In the genomic region with DNA sequence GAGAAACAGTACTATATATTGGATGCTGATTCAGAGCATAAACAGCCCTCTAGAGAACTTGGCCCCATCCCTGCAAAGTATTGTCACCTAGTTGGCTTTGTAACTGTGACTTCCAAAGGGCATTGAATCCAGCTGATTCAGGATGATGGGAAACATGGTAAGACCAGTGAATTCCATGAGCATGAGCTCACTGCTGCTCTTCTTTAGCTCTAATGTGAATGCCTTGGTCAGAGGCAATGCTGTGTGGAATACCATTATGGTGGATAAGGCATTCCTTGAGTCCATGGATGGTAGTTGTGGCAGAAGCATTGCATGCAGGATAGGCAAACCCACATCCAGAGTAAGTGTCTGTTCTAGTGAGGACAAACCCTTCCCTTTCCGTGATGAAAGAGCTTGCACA, we compare ENCODE assay signal across 31 cellular contexts.
"Had no signal": no experiment of that assay in that cellular context is flagged by ENCODE, and none has a peak within 500 bp of the region (broad histone marks: within the 10 kb centered on the region; RNA-seq: fewer than 3 reads in every experiment).

No MANE protein-coding gene starts in this region.

- H3K4me3 Mint-ChIP-seq: activated CD8-positive, alpha-beta T cell treated with anti-CD3 and anti-CD28 coated beads for 36 hours; activated naive CD4-positive, alpha-beta T cell treated with anti-CD3 and anti-CD28 coated beads, Interleukin-2, amount 10 ng/mL, durations not matched to agents 7 days and 5 days; activated naive CD8-positive, alpha-beta T cell treated with anti-CD3 and anti-CD28 coated beads, Interleukin-2, amount 10 ng/mL, durations not matched to agents 7 days and 5 days; activated T-cell treated with anti-CD3 and anti-CD28 coated beads, Interleukin-2, amount 50 U/mL, for 72 hours; central memory CD8-positive, alpha-beta T cell; dendritic cell treated with granulocyte-macrophage colony-stimulating factor and Interleukin-4, amounts not matched to agents 40 ng/mL and 50 ng/mL, for 4 days; effector memory CD8-positive, alpha-beta T cell; T-cell; T-helper 1 cell treated with Interleukin-12 subunit alpha and Interleukin-12 subunit beta and Interleukin-4 antibody, amounts not matched to agents 30 μg/mL and 1 μg/mL, for 36 hours had no signal

- H3K27ac Mint-ChIP-seq: activated CD8-positive, alpha-beta T cell treated with anti-CD3 and anti-CD28 coated beads for 36 hours; activated naive CD4-positive, alpha-beta T cell treated with anti-CD3 and anti-CD28 coated beads, Interleukin-2, amount 10 ng/mL, durations not matched to agents 7 days and 5 days; activated naive CD4-positive, alpha-beta T cell treated with anti-CD3 and anti-CD28 coated beads, Interleukin-2, amount 50 U/mL, for 72 hours; activated naive CD8-positive, alpha-beta T cell treated with anti-CD3 and anti-CD28 coated beads, Interleukin-2, amount 10 ng/mL, durations not matched to agents 7 days and 5 days; activated T-cell treated with anti-CD3 and anti-CD28 coated beads, Interleukin-2, amount 50 U/mL, for 72 hours; dendritic cell treated with granulocyte-macrophage colony-stimulating factor and Interleukin-4, amounts not matched to agents 40 ng/mL and 50 ng/mL, for 4 days; effector memory CD8-positive, alpha-beta T cell; T-cell; T-helper 1 cell treated with Interleukin-12 subunit alpha and Interleukin-12 subunit beta and Interleukin-4 antibody, amounts not matched to agents 30 μg/mL and 1 μg/mL, for 36 hours had no signal

- H3K4me1 Mint-ChIP-seq: activated naive CD4-positive, alpha-beta T cell treated with anti-CD3 and anti-CD28 coated beads, Interleukin-2, amount 10 ng/mL, durations not matched to agents 7 days and 5 days; activated naive CD8-positive, alpha-beta T cell treated with anti-CD3 and anti-CD28 coated beads, Interleukin-2, amount 10 ng/mL, durations not matched to agents 7 days and 5 days; central memory CD8-positive, alpha-beta T cell; T-cell had no signal

- FAIRE-seq: bronchial epithelial cell had no signal

- H3K9me3 Mint-ChIP-seq: activated CD8-positive, alpha-beta T cell treated with anti-CD3 and anti-CD28 coated beads for 36 hours; activated naive CD4-positive, alpha-beta T cell treated with anti-CD3 and anti-CD28 coated beads, Interleukin-2, amount 50 U/mL, for 72 hours; activated naive CD8-positive, alpha-beta T cell treated with anti-CD3 and anti-CD28 coated beads, Interleukin-2, amount 10 ng/mL, durations not matched to agents 7 days and 5 days; activated T-cell treated with anti-CD3 and anti-CD28 coated beads, Interleukin-2, amount 50 U/mL, for 72 hours; central memory CD8-positive, alpha-beta T cell; dendritic cell treated with granulocyte-macrophage colony-stimulating factor and Interleukin-4, amounts not matched to agents 40 ng/mL and 50 ng/mL, for 4 days; effector memory CD8-positive, alpha-beta T cell; T-helper 1 cell treated with Interleukin-12 subunit alpha and Interleukin-12 subunit beta and Interleukin-4 antibody, amounts not matched to agents 30 μg/mL and 1 μg/mL, for 36 hours had no signal

- H3K27ac ChIP-seq: ascending aorta, brain microvascular endothelial cell, coronary artery, esophagus muscularis mucosa, foreskin keratinocyte, gastrocnemius medialis, heart left ventricle had no signal

- H3K27me3 ChIP-seq: ascending aorta, brain microvascular endothelial cell, esophagus muscularis mucosa, foreskin keratinocyte, heart left ventricle had no signal

- H3K4me3 ChIP-seq: ascending aorta, coronary artery, esophagus muscularis mucosa, gastrocnemius medialis, heart left ventricle had no signal

- ATAC-seq: activated CD8-positive, alpha-beta T cell treated with anti-CD3 and anti-CD28 coated beads for 36 hours; activated naive CD4-positive, alpha-beta T cell treated with anti-CD3 and anti-CD28 coated beads, Interleukin-2, amount 50 U/mL, for 72 hours; activated T-cell treated with anti-CD3 and anti-CD28 coated beads, Interleukin-2, amount 50 U/mL, for 72 hours; effector memory CD8-positive, alpha-beta T cell; foreskin keratinocyte; gastrocnemius medialis; heart left ventricle; T-cell had no signal

- H3K36me3 ChIP-seq: ascending aorta, brain microvascular endothelial cell, esophagus muscularis mucosa, gastrocnemius medialis, heart left ventricle had no signal

- DNase-seq: activated CD4-positive, alpha-beta T cell treated with anti-CD3 and anti-CD28 coated beads for 48 hours; activated CD4-positive, alpha-beta T cell treated with anti-CD3 and anti-CD28 coated beads, Interleukin-2, amount 50 U/mL, for 1 hour; activated CD4-positive, alpha-beta T cell treated with anti-CD3 and anti-CD28 coated beads, Interleukin-2, amount 50 U/mL, for 48 hours; activated CD4-positive, CD25-positive, alpha-beta regulatory T cell; activated CD8-positive, alpha-beta memory T cell treated with anti-CD3 and anti-CD28 coated beads for 24 hours; activated CD8-positive, alpha-beta T cell treated with anti-CD3 and anti-CD28 coated beads for 36 hours; activated gamma-delta T cell; activated naive CD4-positive, alpha-beta T cell; activated naive CD4-positive, alpha-beta T cell treated with anti-CD3 and anti-CD28 coated beads, Interleukin-2, amount 10 ng/mL, durations not matched to agents 7 days and 5 days; activated naive CD8-positive, alpha-beta T cell treated with anti-CD3 and anti-CD28 coated beads, Interleukin-2, amount 10 ng/mL, durations not matched to agents 7 days and 5 days; activated T-cell treated with anti-CD3 and anti-CD28 coated beads, Interleukin-2, amount 50 U/mL, for 1 hour; activated T-cell treated with anti-CD3 and anti-CD28 coated beads, Interleukin-2, amount 50 U/mL, for 72 hours; brain microvascular endothelial cell; effector CD4-positive, alpha-beta T cell; effector memory CD8-positive, alpha-beta T cell; erythroblast; foreskin keratinocyte; gastrocnemius medialis; glutamatergic neuron; heart left ventricle; SW 1271; T-cell; T-helper 9 cell had no signal

- H3K9me3 ChIP-seq: ascending aorta, gastrocnemius medialis had no signal

- H3K27me3 Mint-ChIP-seq: activated CD8-positive, alpha-beta T cell treated with anti-CD3 and anti-CD28 coated beads for 36 hours; activated naive CD4-positive, alpha-beta T cell treated with anti-CD3 and anti-CD28 coated beads, Interleukin-2, amount 10 ng/mL, durations not matched to agents 7 days and 5 days; central memory CD8-positive, alpha-beta T cell; dendritic cell treated with granulocyte-macrophage colony-stimulating factor and Interleukin-4, amounts not matched to agents 40 ng/mL and 50 ng/mL, for 4 days; effector memory CD8-positive, alpha-beta T cell had no signal

- H3K36me3 Mint-ChIP-seq: activated naive CD4-positive, alpha-beta T cell treated with anti-CD3 and anti-CD28 coated beads, Interleukin-2, amount 10 ng/mL, durations not matched to agents 7 days and 5 days; activated naive CD4-positive, alpha-beta T cell treated with anti-CD3 and anti-CD28 coated beads, Interleukin-2, amount 50 U/mL, for 72 hours; activated naive CD8-positive, alpha-beta T cell treated with anti-CD3 and anti-CD28 coated beads, Interleukin-2, amount 10 ng/mL, durations not matched to agents 7 days and 5 days; T-cell had no signal

- H3K4me1 ChIP-seq: ascending aorta, esophagus muscularis mucosa, foreskin keratinocyte, gastrocnemius medialis, heart left ventricle had no signal
